Comparison of ENCODE assay signal across 1 cellular context in the genomic region with DNA sequence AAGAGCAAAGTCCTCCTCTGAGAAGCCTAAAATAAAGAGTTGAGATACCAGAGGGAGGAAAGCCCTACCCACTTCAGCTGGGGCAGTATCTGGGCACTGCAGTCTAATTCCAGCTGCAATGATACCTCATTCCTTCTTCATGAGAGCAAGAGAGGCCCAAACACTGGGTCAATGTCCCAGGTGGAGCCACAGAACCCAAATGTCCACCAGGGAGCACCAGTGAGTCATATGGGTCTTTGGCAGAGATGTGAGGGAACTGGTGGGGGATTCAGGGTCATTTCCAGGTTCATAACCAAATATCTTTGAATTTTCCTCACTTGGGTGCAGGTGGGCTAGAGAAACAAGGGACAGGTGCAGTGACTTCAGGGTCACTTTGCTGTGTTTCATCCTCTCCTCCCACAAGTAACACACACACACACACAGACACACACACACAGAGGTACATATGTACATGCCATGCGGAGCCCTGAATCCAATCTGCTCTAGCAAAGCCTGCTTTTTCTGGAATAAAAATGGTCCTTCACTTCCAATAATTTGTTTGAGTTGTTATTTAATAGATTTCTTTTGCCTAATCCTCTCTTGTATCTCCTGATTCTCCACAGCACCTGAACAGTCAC.
TF ChIP-seq lines count a peak whose summit lies in the region.

No MANE protein-coding gene starts in this region.

TF ChIP-seq in K562, 482 proteins besides CTCF, POLR2A, EP300 and RAD21 (continued from another document):
- TF ChIP-seq SMC3 (conservative IDR thresholded peaks at IDR 0.05; ENCODE audit: insufficient read depth, low read depth, low read length) (peak; percentile 51; the same call in 1 of the 2 replicates), SIN3A (IDR thresholded peaks at IDR 0.05; ENCODE audit: borderline replicate concordance in 2 of 2, control insufficient read depth in 1 of 2, low read depth in 2 of 2, low read length in 2 of 2) (no peak)
TF ChIP-seq in K562: peak in this region for 2.
